11 cellular contexts compared by ENCODE assay signal in genomic region chr13:78102121-78102677, GRCh38.
DNase-seq lines count a peak whose midpoint lies in the region; ATAC-seq lines count a peak whose summit lies in the region.
"Had no signal": no experiment of that assay in that cellular context is flagged by ENCODE, and none has a peak within 500 bp of the region (broad histone marks: within the 10 kb centered on the region; RNA-seq: fewer than 3 reads in every experiment).

No MANE protein-coding gene starts in this region.

- DNase-seq in MG63 (peak; percentile 0), pulmonary artery endothelial cell (ENCODE audit: low read depth, low spot score) (peak; percentile 7), LoVo (ENCODE audit: low spot score) (no peak), NCI-H1105 (lab: John Stamatoyannopoulos, UW) (no peak)
- no peak for DNase-seq in activated CD4-positive, alpha-beta T cell treated with anti-CD3 and anti-CD28 coated beads, Interleukin-2, amount 10 ng/mL, durations not matched to agents 24 days and 14 days

- no peaks in the 10 kb centered on the region for H3K27me3 ChIP-seq in MG63

- H3K36me3 Mint-ChIP-seq in activated CD4-positive, alpha-beta T cell treated with anti-CD3 and anti-CD28 coated beads, Interleukin-2, amount 10 ng/mL, durations not matched to agents 24 days and 14 days (ENCODE audit: low read depth): no peaks in the 10 kb centered on the region
- H3K36me3 Mint-ChIP-seq: activated naive CD8-positive, alpha-beta T cell; memory B cell had no signal

- H3K27ac Mint-ChIP-seq in activated CD4-positive, alpha-beta T cell treated with anti-CD3 and anti-CD28 coated beads, Interleukin-2, amount 10 ng/mL, durations not matched to agents 24 days and 14 days: no peak overlapping the region
- H3K27ac Mint-ChIP-seq: activated naive CD8-positive, alpha-beta T cell; memory B cell had no signal

- no peak overlapping the region for H3K4me3 Mint-ChIP-seq in activated CD4-positive, alpha-beta T cell treated with anti-CD3 and anti-CD28 coated beads, Interleukin-2, amount 10 ng/mL, durations not matched to agents 24 days and 14 days
- H3K4me3 Mint-ChIP-seq: activated naive CD8-positive, alpha-beta T cell; memory B cell had no signal

- H3K4me1 Mint-ChIP-seq in activated CD4-positive, alpha-beta T cell treated with anti-CD3 and anti-CD28 coated beads, Interleukin-2, amount 10 ng/mL, durations not matched to agents 24 days and 14 days: no peaks in the 10 kb centered on the region
- H3K4me1 Mint-ChIP-seq: memory B cell had no signal

- no peaks in the 10 kb centered on the region for H3K36me3 ChIP-seq in MG63
- H3K36me3 ChIP-seq: SJSA1 had no signal

- H3K27me3 Mint-ChIP-seq in activated CD4-positive, alpha-beta T cell treated with anti-CD3 and anti-CD28 coated beads, Interleukin-2, amount 10 ng/mL, durations not matched to agents 24 days and 14 days: no peaks in the 10 kb centered on the region

- H3K9me3 ChIP-seq in MG63: no peaks in the 10 kb centered on the region
- H3K9me3 ChIP-seq: SJSA1 had no signal

- intact Hi-C loops in activated CD4-positive, alpha-beta T cell treated with anti-CD3 and anti-CD28 coated beads, Interleukin-2, amount 10 ng/mL, durations not matched to agents 24 days and 14 days (cut with micrococcal nuclease): no loop called here

- ATAC-seq in GM18498 (IDR thresholded peaks at IDR 0.05; ENCODE audit: unreplicated experiment) (peak; percentile 73), esophagus mucosa (peak; percentile 13), GM19035 (IDR thresholded peaks at IDR 0.05; ENCODE audit: unreplicated experiment) (no peak)

- H3K9me3 Mint-ChIP-seq in activated CD4-positive, alpha-beta T cell treated with anti-CD3 and anti-CD28 coated beads, Interleukin-2, amount 10 ng/mL, durations not matched to agents 24 days and 14 days: no peaks in the 10 kb centered on the region
- H3K9me3 Mint-ChIP-seq: memory B cell had no signal

- H3K4me3 ChIP-seq in MG63: no peak overlapping the region
- H3K4me3 ChIP-seq: SJSA1 had no signal

Comparison
In these comparisons a context has a peak if more than half of its experiments do, and no peak if none do; other contexts are left out.
1. DNase-seq: peak in MG63 (single experiment) and pulmonary artery endothelial cell (single experiment); none in LoVo (single experiment), activated CD4-positive, alpha-beta T cell treated with anti-CD3 and anti-CD28 coated beads, Interleukin-2, amount 10 ng/mL, durations not matched to agents 24 days and 14 days (single experiment) and NCI-H1105 (single experiment).